Comparison of ENCODE assay signal across 7 cellular contexts in the genomic region with DNA sequence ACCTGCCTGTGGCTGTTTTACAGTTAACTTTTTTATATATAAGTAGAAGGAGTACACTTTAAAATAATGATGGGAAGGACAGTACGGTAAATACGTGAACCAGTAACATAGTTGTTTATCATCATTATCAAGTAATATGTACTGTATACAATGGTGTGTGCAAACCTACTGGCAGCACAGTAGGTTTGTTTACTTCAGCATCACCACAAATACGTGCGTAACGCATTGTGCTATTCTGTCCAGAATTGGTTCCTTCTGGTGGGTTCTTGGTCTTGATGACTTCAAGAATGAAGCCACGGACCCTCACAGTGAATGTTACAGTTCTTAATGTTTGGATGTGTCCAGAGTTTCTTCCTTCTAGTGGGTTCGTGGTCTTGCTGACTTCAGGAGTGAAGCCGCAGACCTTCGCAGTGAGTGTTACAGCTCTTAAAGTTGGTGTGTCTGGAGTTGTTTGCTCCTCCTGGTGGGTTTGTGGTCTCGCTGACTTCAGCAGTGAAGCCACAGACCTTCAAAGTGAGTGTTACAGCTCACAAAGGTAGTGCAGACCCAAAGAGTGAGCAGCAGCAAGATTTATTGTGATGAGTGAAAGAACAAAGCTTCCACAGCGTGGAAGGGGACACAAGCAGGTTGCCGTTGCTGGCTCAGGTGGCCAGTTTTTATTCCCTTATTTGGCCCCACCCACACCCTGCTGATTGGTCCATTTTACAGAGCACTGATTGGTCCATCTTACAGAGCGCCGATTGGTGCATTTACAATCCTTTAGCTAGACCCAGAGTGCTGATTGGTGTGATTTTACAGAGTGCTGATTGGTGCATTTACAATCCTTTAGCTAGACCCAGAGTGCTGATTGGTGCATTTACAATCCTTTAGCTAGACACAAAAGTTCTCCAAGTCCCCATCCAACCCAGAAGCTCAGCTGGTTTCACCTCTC. TPM values are rescaled to one million over a fixed set of nuclear protein-coding genes. Genes with fewer than 3 reads are reported as not detected.
DNase-seq lines count a peak whose midpoint lies in the region; ATAC-seq lines count a peak whose summit lies in the region.
"Not testable (repeated sequence)": the region's sequence is repeated elsewhere in the genome, so short reads cannot be mapped to it uniquely, and the experiment has no call there.

No MANE protein-coding gene starts in this region.

- peak; percentile 27 for DNase-seq in activated CD4-positive, alpha-beta memory T cell treated with anti-CD3 and anti-CD28 coated beads, Interleukin-2, amount 10 ng/mL, durations not matched to agents 7 days and 5 days
- DNase-seq in activated T-cell treated with anti-CD3 and anti-CD28 coated beads, Interleukin-2, amount 50 U/mL, for 72 hours: peak; percentile 18 to 49
- peak; percentile 73 to 80 (median 79) for DNase-seq in immature natural killer cell
- DNase-seq in stimulated activated CD4-positive, alpha-beta T cell treated with anti-CD3 and anti-CD28 coated beads, Interleukin-4, amount 100 ng/mL, for 24 hours: peak; percentile 4
- DNase-seq in stimulated activated effector memory CD8-positive, alpha-beta T cell treated with anti-CD3 and anti-CD28 coated beads, Interleukin-12 subunit alpha, Interleukin-12 subunit beta, amount 100 ng/mL, for 72 hours (ENCODE audit: low spot score in 2 of 2): peak in 1 of 2 donors; percentile 54

- H3K27ac Mint-ChIP-seq in T-helper 1 cell treated with Interleukin-12 subunit alpha and Interleukin-12 subunit beta and Interleukin-4 antibody, amounts not matched to agents 30 μg/mL and 1 μg/mL, for 36 hours: peak overlapping the region; percentile 90
- peak overlapping the region; percentile 14 for H3K27ac Mint-ChIP-seq in activated CD4-positive, alpha-beta memory T cell treated with anti-CD3 and anti-CD28 coated beads, Interleukin-2, amount 10 ng/mL, durations not matched to agents 7 days and 5 days
- H3K27ac Mint-ChIP-seq in activated T-cell treated with anti-CD3 and anti-CD28 coated beads, Interleukin-2, amount 50 U/mL, for 72 hours: peak overlapping the region; percentile 84
- H3K27ac Mint-ChIP-seq in activated naive CD8-positive, alpha-beta T cell: peak overlapping the region; percentile 88
- H3K27ac Mint-ChIP-seq in immature natural killer cell: peak overlapping the region; percentile 67 to 91 (median 88)
- not testable (repeated sequence) for H3K27ac Mint-ChIP-seq in stimulated activated effector memory CD8-positive, alpha-beta T cell treated with anti-CD3 and anti-CD28 coated beads, Interleukin-12 subunit alpha, Interleukin-12 subunit beta, amount 100 ng/mL, for 72 hours

- peak; percentile 54 to 71 for ATAC-seq in activated T-cell treated with anti-CD3 and anti-CD28 coated beads, Interleukin-2, amount 50 U/mL, for 72 hours (replicated peaks in 1 of 2)
- ATAC-seq in stimulated activated effector memory CD8-positive, alpha-beta T cell treated with anti-CD3 and anti-CD28 coated beads, Interleukin-12 subunit alpha, Interleukin-12 subunit beta, amount 100 ng/mL, for 72 hours: peak; percentile 75

- H3K36me3 Mint-ChIP-seq in T-helper 1 cell treated with Interleukin-12 subunit alpha and Interleukin-12 subunit beta and Interleukin-4 antibody, amounts not matched to agents 30 μg/mL and 1 μg/mL, for 36 hours (ENCODE audit: low read depth); activated CD4-positive, alpha-beta memory T cell treated with anti-CD3 and anti-CD28 coated beads, Interleukin-2, amount 10 ng/mL, durations not matched to agents 7 days and 5 days (ENCODE audit: low read depth); activated naive CD8-positive, alpha-beta T cell; immature natural killer cell; stimulated activated effector memory CD8-positive, alpha-beta T cell treated with anti-CD3 and anti-CD28 coated beads, Interleukin-12 subunit alpha, Interleukin-12 subunit beta, amount 100 ng/mL, for 72 hours: not testable (repeated sequence)
- H3K36me3 Mint-ChIP-seq in activated T-cell treated with anti-CD3 and anti-CD28 coated beads, Interleukin-2, amount 50 U/mL, for 72 hours (ENCODE audit: insufficient read depth in 2 of 2): peaks cover 14 to 29% of the 10 kb centered on the region in 2 donors

- POLR2A ChIA-PET in activated CD4-positive, alpha-beta memory T cell treated with anti-CD3 and anti-CD28 coated beads, Interleukin-2, amount 10 ng/mL, durations not matched to agents 7 days and 5 days (lab: Charles Lee): not testable (repeated sequence)

- not testable (repeated sequence) for H3K27me3 Mint-ChIP-seq in T-helper 1 cell treated with Interleukin-12 subunit alpha and Interleukin-12 subunit beta and Interleukin-4 antibody, amounts not matched to agents 30 μg/mL and 1 μg/mL, for 36 hours (ENCODE audit: low read depth); activated CD4-positive, alpha-beta memory T cell treated with anti-CD3 and anti-CD28 coated beads, Interleukin-2, amount 10 ng/mL, durations not matched to agents 7 days and 5 days; activated T-cell treated with anti-CD3 and anti-CD28 coated beads, Interleukin-2, amount 50 U/mL, for 72 hours (ENCODE audit: low read depth); activated naive CD8-positive, alpha-beta T cell; immature natural killer cell (ENCODE audit: low read depth in 3 of 3)

- peaks cover 13% of the 10 kb centered on the region for H3K9me3 Mint-ChIP-seq in T-helper 1 cell treated with Interleukin-12 subunit alpha and Interleukin-12 subunit beta and Interleukin-4 antibody, amounts not matched to agents 30 μg/mL and 1 μg/mL, for 36 hours
- H3K9me3 Mint-ChIP-seq in activated CD4-positive, alpha-beta memory T cell treated with anti-CD3 and anti-CD28 coated beads, Interleukin-2, amount 10 ng/mL, durations not matched to agents 7 days and 5 days: peaks cover 16% of the 10 kb centered on the region
- H3K9me3 Mint-ChIP-seq in activated T-cell treated with anti-CD3 and anti-CD28 coated beads, Interleukin-2, amount 50 U/mL, for 72 hours; activated naive CD8-positive, alpha-beta T cell (ENCODE audit: low read depth); stimulated activated effector memory CD8-positive, alpha-beta T cell treated with anti-CD3 and anti-CD28 coated beads, Interleukin-12 subunit alpha, Interleukin-12 subunit beta, amount 100 ng/mL, for 72 hours: not testable (repeated sequence)
- H3K9me3 Mint-ChIP-seq in immature natural killer cell: peaks cover 0 to 12% (median 2%) of the 10 kb centered on the region in 6 donors

- not testable (repeated sequence) for H3K4me1 Mint-ChIP-seq in T-helper 1 cell treated with Interleukin-12 subunit alpha and Interleukin-12 subunit beta and Interleukin-4 antibody, amounts not matched to agents 30 μg/mL and 1 μg/mL, for 36 hours (ENCODE audit: low read depth); stimulated activated effector memory CD8-positive, alpha-beta T cell treated with anti-CD3 and anti-CD28 coated beads, Interleukin-12 subunit alpha, Interleukin-12 subunit beta, amount 100 ng/mL, for 72 hours
- peaks cover 13% of the 10 kb centered on the region for H3K4me1 Mint-ChIP-seq in activated CD4-positive, alpha-beta memory T cell treated with anti-CD3 and anti-CD28 coated beads, Interleukin-2, amount 10 ng/mL, durations not matched to agents 7 days and 5 days
- H3K4me1 Mint-ChIP-seq in activated T-cell treated with anti-CD3 and anti-CD28 coated beads, Interleukin-2, amount 50 U/mL, for 72 hours (ENCODE audit: low read depth): peaks cover 16% of the 10 kb centered on the region
- H3K4me1 Mint-ChIP-seq in activated naive CD8-positive, alpha-beta T cell (ENCODE audit: low read depth): peaks cover 23% of the 10 kb centered on the region
- peaks cover 14 to 18% of the 10 kb centered on the region in 2 donors for H3K4me1 Mint-ChIP-seq in immature natural killer cell

- CTCF ChIA-PET in activated CD4-positive, alpha-beta memory T cell treated with anti-CD3 and anti-CD28 coated beads, Interleukin-2, amount 10 ng/mL, durations not matched to agents 7 days and 5 days (lab: Charles Lee): not testable (repeated sequence)

- H3K4me3 Mint-ChIP-seq in T-helper 1 cell treated with Interleukin-12 subunit alpha and Interleukin-12 subunit beta and Interleukin-4 antibody, amounts not matched to agents 30 μg/mL and 1 μg/mL, for 36 hours: peak overlapping the region; percentile 56
- H3K4me3 Mint-ChIP-seq in activated CD4-positive, alpha-beta memory T cell treated with anti-CD3 and anti-CD28 coated beads, Interleukin-2, amount 10 ng/mL, durations not matched to agents 7 days and 5 days: not testable (repeated sequence)
- H3K4me3 Mint-ChIP-seq in activated T-cell treated with anti-CD3 and anti-CD28 coated beads, Interleukin-2, amount 50 U/mL, for 72 hours: peak overlapping the region; percentile 38 to 50
- H3K4me3 Mint-ChIP-seq in activated naive CD8-positive, alpha-beta T cell: peak overlapping the region; percentile 30
- H3K4me3 Mint-ChIP-seq in immature natural killer cell: peak overlapping the region; percentile 28 to 74 (median 65)
- H3K4me3 Mint-ChIP-seq in stimulated activated effector memory CD8-positive, alpha-beta T cell treated with anti-CD3 and anti-CD28 coated beads, Interleukin-12 subunit alpha, Interleukin-12 subunit beta, amount 100 ng/mL, for 72 hours: peak overlapping the region; percentile 27

RNA-seq across cellular contexts. Expression of gene PGK1, which starts 30.6 kb away (rescaled TPM):
- 1,000 to 10,000 TPM; 1,048 to 1,050 TPM for total RNA-seq in activated CD4-positive, alpha-beta memory T cell treated with anti-CD3 and anti-CD28 coated beads, Interleukin-2, amount 10 ng/mL, durations not matched to agents 7 days and 5 days
- total RNA-seq in activated T-cell treated with anti-CD3 and anti-CD28 coated beads, Interleukin-2, amount 50 U/mL, for 72 hours: 100 to 1,000 TPM; 345 to 457 TPM
- polyA plus RNA-seq in immature natural killer cell: 100 to 1,000 TPM; 383 to 645 (median 581) TPM
